ENCODE assay signal across 24 cellular contexts in genomic region chr17:76541739-76542450, GRCh38. TPM values are rescaled to one million over a fixed set of nuclear protein-coding genes. Genes with fewer than 3 reads are reported as not detected.
DNase-seq lines count a peak whose midpoint lies in the region; ATAC-seq, FAIRE-seq and TF ChIP-seq lines count a peak whose summit lies in the region.
"Had no signal": no experiment of that assay in that cellular context is flagged by ENCODE, and none has a peak within 500 bp of the region (broad histone marks: within the 10 kb centered on the region; RNA-seq: fewer than 3 reads in every experiment).

No MANE protein-coding gene starts in this region.

- TF ChIP-seq EP300 in A549 (IDR thresholded peaks at IDR 0.05) = no peak

- no peaks in the 10 kb centered on the region for H3K36me3 Mint-ChIP-seq in nephron (ENCODE audit: low read depth)
- H3K36me3 Mint-ChIP-seq: activated naive CD4-positive, alpha-beta T cell treated with anti-CD3 and anti-CD28 coated beads, Interleukin-2, amount 50 U/mL, for 24 hours; naive thymus-derived CD8-positive, alpha-beta T cell had no signal

- H3K4me2 ChIP-seq in A549 = no peak overlapping the region

- FAIRE-seq in A549 (lab: Jason Lieb, UNC) = no peak
- FAIRE-seq: colon, endometrium, H54 had no signal

- peaks cover 59% of the 10 kb centered on the region for H3K4me1 Mint-ChIP-seq in nephron
- H3K4me1 Mint-ChIP-seq: activated CD4-positive, alpha-beta T cell treated with anti-CD3 and anti-CD28 coated beads for 36 hours had no signal

- H3K9me3 Mint-ChIP-seq in nephron = no peaks in the 10 kb centered on the region
- H3K9me3 Mint-ChIP-seq: activated naive CD4-positive, alpha-beta T cell treated with anti-CD3 and anti-CD28 coated beads, Interleukin-2, amount 50 U/mL, for 24 hours; naive thymus-derived CD8-positive, alpha-beta T cell had no signal

- ATAC-seq in A549 = no peak
- ATAC-seq: activated CD4-positive, alpha-beta T cell treated with anti-CD3 and anti-CD28 coated beads for 36 hours; naive thymus-derived CD8-positive, alpha-beta T cell; sciatic nerve had no signal

- H3K27ac Mint-ChIP-seq in nephron = peak overlapping the region in 2 of 3 experiments; percentile 11 to 43
- H3K27ac Mint-ChIP-seq: activated CD4-positive, alpha-beta T cell treated with anti-CD3 and anti-CD28 coated beads for 36 hours; activated naive CD4-positive, alpha-beta T cell treated with anti-CD3 and anti-CD28 coated beads, Interleukin-2, amount 50 U/mL, for 24 hours had no signal

- TF ChIP-seq CTCF in A549 (IDR thresholded peaks at IDR 0.05) = no peak
- no peak for TF ChIP-seq CTCF in HEK293 (tag by site-specific recombination; IDR thresholded peaks at IDR 0.05)
- no peak for TF ChIP-seq CTCF in nephron (IDR thresholded peaks at IDR 0.05; ENCODE audit: unreplicated experiment in 3 of 3)

- peak overlapping the region in 1 of 3 experiments; percentile 35 for H3K4me3 Mint-ChIP-seq in nephron
- H3K4me3 Mint-ChIP-seq: activated CD4-positive, alpha-beta T cell treated with anti-CD3 and anti-CD28 coated beads for 36 hours; activated naive CD4-positive, alpha-beta T cell treated with anti-CD3 and anti-CD28 coated beads, Interleukin-2, amount 50 U/mL, for 24 hours had no signal

- POLR2A ChIA-PET in A549 (lab: Yijun Ruan, JAX) = interaction anchor here (0.5 kb wide), 1 partner anchor 186 kb away, joined by 5 read pairs; no protein-coding TSS in a partner anchor
- POLR2A ChIA-PET in HEK293 (lab: Yijun Ruan, JAX) = interaction anchor here (0.6 to 1.4 kb wide), 2 partner anchors 9 to 13 kb away, joined by 3 read pairs; no protein-coding TSS in a partner anchor

- no peak for TF ChIP-seq RAD21 in A549 (conservative IDR thresholded peaks at IDR 0.05 in 1 of 2, IDR thresholded peaks at IDR 0.05 in 1 of 2)

- H3K27me3 Mint-ChIP-seq in nephron (ENCODE audit: low read depth) = peaks cover 33% of the 10 kb centered on the region

- no peaks in the 10 kb centered on the region for H3K9me3 ChIP-seq in A549
- no peaks in the 10 kb centered on the region for H3K9me3 ChIP-seq in HEK293 (ENCODE audit: control insufficient read depth, insufficient read depth, low read depth, low read length)
- H3K9me3 ChIP-seq: ascending aorta had no signal

- CTCF ChIA-PET in A549 (lab: Yijun Ruan, JAX) = interaction anchor here (0.9 to 17.7 kb wide), 9 partner anchors 11 to 185 kb away, joined by 3 to 362 read pairs (median 14); no protein-coding TSS in a partner anchor
- CTCF ChIA-PET in HEK293 (lab: Yijun Ruan, JAX) = interaction anchor here (0.7 kb wide), 1 partner anchor 83 kb away, joined by 3 read pairs; no protein-coding TSS in a partner anchor

- 87% methylated on average over 10 of the region's 10 CpGs for WGBS in A549 (ENCODE audit: missing lambda C conversion rate)

- no peak for TF ChIP-seq POLR2A in A549 (IDR thresholded peaks at IDR 0.05; ENCODE audit: low read length)

- peaks cover 0 to 7% of the 10 kb centered on the region in 2 experiments; a peak in 1 of 3 replicates for H3K36me3 ChIP-seq in HEK293 (ENCODE audit: control insufficient read depth in 2 of 2, insufficient read depth in 1 of 2, low read length in 2 of 2)
- H3K36me3 ChIP-seq: ascending aorta had no signal

- H3K27ac ChIP-seq in A549 (peak overlapping the region; percentile 79 to 86; a peak in 4 of 6 replicates), HEK293 (ENCODE audit: extremely low read depth, low read depth, low read length) (peak overlapping the region; percentile 26; the same call in 1 of the 2 replicates)
- H3K27ac ChIP-seq: ascending aorta had no signal

- DNase-seq in A549 (ENCODE audit: low read depth in 1 of 2, low spot score in 1 of 2) (no peak), cerebellar cortex (ENCODE audit: low spot score) (peak; percentile 88), NCI-H524 (lab: John Stamatoyannopoulos, UW) (no peak), HT-29 (ENCODE audit: low spot score) (no peak), NCI-H526 treated with DMSO at 0.1 percent for 48 hours (lab: John Stamatoyannopoulos, UW) (no peak)
- DNase-seq in activated CD4-positive, CD25-positive, alpha-beta regulatory T cell (lab: John Stamatoyannopoulos, UW) = no peak
- DNase-seq: activated CD4-positive, alpha-beta T cell treated with anti-CD3 and anti-CD28 coated beads for 36 hours; activated T-cell treated with anti-CD3 and anti-CD28 coated beads, Interleukin-2, amount 50 U/mL, for 48 hours; left colon; MM.1S; NCI-H1436 treated with DMSO at 0.1 percent for 48 hours; NCI-H69; stimulated activated CD8-positive, alpha-beta memory T cell treated with anti-CD3 and anti-CD28 coated beads, Interleukin-4, amount 100 ng/mL, for 48 hours; SW 1271 had no signal

- H3K4me1 ChIP-seq in A549 = peaks cover 15% of the 10 kb centered on the region
- peaks cover 15% of the 10 kb centered on the region for H3K4me1 ChIP-seq in HEK293 (ENCODE audit: control insufficient read depth, insufficient read depth, low read length)

- H3K4me3 ChIP-seq in A549 (no peak overlapping the region), HEK293 (ENCODE audit: low read depth, low read length) (no peak overlapping the region)
- H3K4me3 ChIP-seq: ascending aorta had no signal

TF ChIP-seq in A549, 52 proteins besides CTCF, POLR2A, EP300 and RAD21 (continues in another document):
- TF ChIP-seq ZSCAN20 (CRISPR knock-in tag; IDR thresholded peaks at IDR 0.05) (no peak), MYC (IDR thresholded peaks at IDR 0.05; ENCODE audit: borderline replicate concordance, low read length) (no peak), KDM1A (IDR thresholded peaks at IDR 0.05; ENCODE audit: low read depth) (no peak), BCL3 (IDR thresholded peaks at IDR 0.05) (no peak), MAX (IDR thresholded peaks at IDR 0.05) (no peak), CHD2 (IDR thresholded peaks at IDR 0.05; ENCODE audit: low read length, partially characterized antibody) (no peak)

TF ChIP-seq in HEK293, 187 proteins besides CTCF, POLR2A, EP300 and RAD21 (continues in another document):
- TF ChIP-seq ZNF600 (tag by site-specific recombination; IDR thresholded peaks at IDR 0.05) = no peak
- TF ChIP-seq ZBTB11 (tag by site-specific recombination; conservative IDR thresholded peaks at IDR 0.05; ENCODE audit: low read depth) = no peak
- TF ChIP-seq ZIC2 (tag by site-specific recombination; IDR thresholded peaks at IDR 0.05) = no peak
- TF ChIP-seq OVOL3 (tag by site-specific recombination; IDR thresholded peaks at IDR 0.05) = no peak
- TF ChIP-seq SALL2 (tag by site-specific recombination; IDR thresholded peaks at IDR 0.05; ENCODE audit: borderline replicate concordance) = no peak
- no peak for TF ChIP-seq ZNF76 (tag by site-specific recombination; IDR thresholded peaks at IDR 0.05; ENCODE audit: borderline replicate concordance, low read depth)
- TF ChIP-seq ZNF677 (tag by site-specific recombination; IDR thresholded peaks at IDR 0.05) = no peak

RNA-seq across cellular contexts. Expression of gene PRCD, which starts 2.1 kb away (rescaled TPM):
- polyA plus RNA-seq in A549 (2011; rRNA removed) = 0.26 TPM in 1 of 2 replicates, not detected in the other
- not detected in 2 replicates for polyA plus RNA-seq in A549 (2012; cell fraction: cytosol; rRNA removed)
- polyA plus RNA-seq in A549 (2012; cell fraction: nucleus; rRNA removed) = 0.06 and 0.07 TPM in 2 replicates
- not detected in 3 replicates for polyA plus RNA-seq in A549 (2017; fragmentation: RNase III; extraction: RNeasy Plus Mini Kit Qiagen cat#74134 plus additional on column Dnase treatment)
- polyA minus RNA-seq in A549 (2011; rRNA and poly(A)+ RNA removed) = not detected in 2 replicates
- total RNA-seq in HT-29 (2014; rRNA removed; shearing (Covaris generic)) = not detected in 2 replicates
- total RNA-seq: activated CD4-positive, alpha-beta T cell treated with anti-CD3 and anti-CD28 coated beads for 36 hours had no signal

RNA-seq across cellular contexts. Expression of gene CYGB, which starts 4.4 kb away (rescaled TPM):
- 1.1 and 1.2 TPM in 2 replicates for polyA plus RNA-seq in A549 (2011; rRNA removed)
- polyA plus RNA-seq in A549 (2012; cell fraction: cytosol; rRNA removed) = 0.56 and 1.0 TPM in 2 replicates
- 0.54 and 0.76 TPM in 2 replicates for polyA plus RNA-seq in A549 (2012; cell fraction: nucleus; rRNA removed)
- polyA plus RNA-seq in A549 (2017; fragmentation: RNase III; extraction: RNeasy Plus Mini Kit Qiagen cat#74134 plus additional on column Dnase treatment) = 1.1 to 2.0 TPM (median 1.3 TPM) in 3 replicates
- polyA minus RNA-seq in A549 (2011; rRNA and poly(A)+ RNA removed) = 1.4 and 2.2 TPM in 2 replicates
- total RNA-seq in HT-29 (2014; rRNA removed; shearing (Covaris generic)) = not detected in 2 replicates
- total RNA-seq: activated CD4-positive, alpha-beta T cell treated with anti-CD3 and anti-CD28 coated beads for 36 hours; activated CD8-positive, alpha-beta memory T cell treated with anti-CD3 and anti-CD28 coated beads for 36 hours had no signal

RNA-seq across cellular contexts. Expression of gene RHBDF2, which starts 40.7 kb away (rescaled TPM):
- polyA plus RNA-seq in A549 (2011; rRNA removed) (14.0 and 19.9 TPM in 2 replicates), A549 (2017; fragmentation: RNase III; extraction: RNeasy Plus Mini Kit Qiagen cat#74134 plus additional on column Dnase treatment) (42.9 to 50.2 TPM (median 46.0 TPM) in 3 replicates)
- polyA plus RNA-seq in A549 (2012; cell fraction: cytosol; rRNA removed) = 37.0 and 54.6 TPM in 2 replicates
- polyA plus RNA-seq in A549 (2012; cell fraction: nucleus; rRNA removed) = 149 and 184 TPM in 2 replicates
- 17.4 and 22.8 TPM in 2 replicates for polyA minus RNA-seq in A549 (2011; rRNA and poly(A)+ RNA removed)
- 42.0 and 46.5 TPM in 2 replicates for total RNA-seq in HT-29 (2014; rRNA removed; shearing (Covaris generic))

RNA-seq across cellular contexts. Expression of gene ST6GALNAC2, which starts 43.8 kb away (rescaled TPM):
- polyA plus RNA-seq in A549 (2011; rRNA removed) (0.74 and 0.78 TPM in 2 replicates), A549 (2017; fragmentation: RNase III; extraction: RNeasy Plus Mini Kit Qiagen cat#74134 plus additional on column Dnase treatment) (0.30 to 0.59 TPM (median 0.41 TPM) in 3 replicates)
- 0.16 and 0.44 TPM in 2 replicates for polyA plus RNA-seq in A549 (2012; cell fraction: cytosol; rRNA removed)
- 0.26 and 0.36 TPM in 2 replicates for polyA plus RNA-seq in A549 (2012; cell fraction: nucleus; rRNA removed)
- 0.25 and 0.58 TPM in 2 replicates for polyA minus RNA-seq in A549 (2011; rRNA and poly(A)+ RNA removed)
- 1.0 and 2.6 TPM in 2 replicates for total RNA-seq in HT-29 (2014; rRNA removed; shearing (Covaris generic))
- total RNA-seq: activated CD8-positive, alpha-beta memory T cell treated with anti-CD3 and anti-CD28 coated beads for 36 hours had no signal
